12 cellular contexts compared by ENCODE assay signal in genomic region chr6:83474309-83474708, GRCh38. TPM values are rescaled to one million over a fixed set of nuclear protein-coding genes. Genes with fewer than 3 reads are reported as not detected.
DNase-seq lines count a peak whose midpoint lies in the region; ATAC-seq and TF ChIP-seq lines count a peak whose summit lies in the region.
"Had no signal": no experiment of that assay in that cellular context is flagged by ENCODE, and none has a peak within 500 bp of the region (broad histone marks: within the 10 kb centered on the region; RNA-seq: fewer than 3 reads in every experiment).

No MANE protein-coding gene starts in this region.

- no peak for TF ChIP-seq POLR2A in sigmoid colon (IDR thresholded peaks at IDR 0.05)

- intact Hi-C loops in sigmoid colon (cut with DNase I): no loop called here

- no peaks in the 10 kb centered on the region for H3F3A ChIP-seq in GM23248 (ENCODE audit: insufficient read depth)

- H3K27ac Mint-ChIP-seq in activated naive CD4-positive, alpha-beta T cell treated with anti-CD3 and anti-CD28 coated beads, Interleukin-2, amount 10 ng/mL, durations not matched to agents 7 days and 5 days: no peak overlapping the region
- H3K27ac Mint-ChIP-seq: CD8-positive, alpha-beta memory T cell had no signal

- peak; percentile 9 for DNase-seq in ELF-1 (ENCODE audit: low read depth, low spot score)
- peak; percentile 39 for DNase-seq in NCI-H2029 treated with DMSO at 0.1 percent for 48 hours (lab: John Stamatoyannopoulos, UW)
- peak; percentile 11 for DNase-seq in fibroblast of gingiva (ENCODE audit: low read depth)
- DNase-seq in midbrain (lab: John Stamatoyannopoulos, UW): peak; percentile 19
- DNase-seq in activated naive CD4-positive, alpha-beta T cell treated with anti-CD3 and anti-CD28 coated beads, Interleukin-2, amount 10 ng/mL, durations not matched to agents 7 days and 5 days: no peak
- no peak for DNase-seq in GM23248
- DNase-seq in sigmoid colon: no peak
- DNase-seq: activated CD8-positive, alpha-beta memory T cell treated with anti-CD3 and anti-CD28 coated beads, Interleukin-2, amount 50 U/mL, for 48 hours; CD8-positive, alpha-beta memory T cell; effector memory CD4-positive, alpha-beta T cell had no signal

- no peaks in the 10 kb centered on the region for H3K79me2 ChIP-seq in GM23248 (ENCODE audit: insufficient read depth)

- H4K20me1 ChIP-seq in GM23248 (ENCODE audit: insufficient read depth): no peaks in the 10 kb centered on the region

- H3K36me3 Mint-ChIP-seq in activated naive CD4-positive, alpha-beta T cell treated with anti-CD3 and anti-CD28 coated beads, Interleukin-2, amount 10 ng/mL, durations not matched to agents 7 days and 5 days: no peaks in the 10 kb centered on the region
- H3K36me3 Mint-ChIP-seq: CD8-positive, alpha-beta memory T cell had no signal

- H3K4me2 ChIP-seq in GM23248 (ENCODE audit: unreplicated experiment): no peak overlapping the region

- 46 to 56% methylated on average over 4 of the region's 4 CpGs for WGBS in GM23248 (ENCODE audit: low coverage in 1 of 2, low lambda C conversion rate in 2 of 2, missing lambda C conversion rate in 2 of 2), 2 experiments
- WGBS in sigmoid colon, 2 donors: 14 to 55% methylated on average over 4 of the region's 4 CpGs

- H3K4me3 ChIP-seq in GM23248 (no peak overlapping the region), sigmoid colon (no peak overlapping the region)
- H3K4me3 ChIP-seq: suprapubic skin had no signal

- in situ Hi-C loops in GM23248 (cut with MboI): no loop called here

- no peak overlapping the region for H3K9ac ChIP-seq in GM23248

- H3K36me3 ChIP-seq in GM23248 (ENCODE audit: low read depth) (no peaks in the 10 kb centered on the region), sigmoid colon (no peaks in the 10 kb centered on the region)
- H3K36me3 ChIP-seq: suprapubic skin had no signal

- H2AFZ ChIP-seq in GM23248: no peak overlapping the region

- no peak overlapping the region for H3K27ac ChIP-seq in GM23248
- H3K27ac ChIP-seq in sigmoid colon: no peak overlapping the region
- H3K27ac ChIP-seq: suprapubic skin had no signal

- H3K27me3 ChIP-seq in GM23248 (replicated peaks; ENCODE audit: insufficient read depth) (no peaks in the 10 kb centered on the region; the same call in 1 of the 2 replicates), sigmoid colon (no peaks in the 10 kb centered on the region)
- H3K27me3 ChIP-seq: suprapubic skin had no signal

- no peak overlapping the region for H3K4me3 Mint-ChIP-seq in activated naive CD4-positive, alpha-beta T cell treated with anti-CD3 and anti-CD28 coated beads, Interleukin-2, amount 10 ng/mL, durations not matched to agents 7 days and 5 days
- H3K4me3 Mint-ChIP-seq: CD8-positive, alpha-beta memory T cell had no signal

- H3K4me1 Mint-ChIP-seq in activated naive CD4-positive, alpha-beta T cell treated with anti-CD3 and anti-CD28 coated beads, Interleukin-2, amount 10 ng/mL, durations not matched to agents 7 days and 5 days: no peaks in the 10 kb centered on the region
- H3K4me1 Mint-ChIP-seq: CD8-positive, alpha-beta memory T cell had no signal

- no peaks in the 10 kb centered on the region for H3K9me2 ChIP-seq in GM23248 (ENCODE audit: insufficient read depth)

- H3K9me3 ChIP-seq in GM23248 (ENCODE audit: low read depth) (no peaks in the 10 kb centered on the region), sigmoid colon (no peaks in the 10 kb centered on the region)
- H3K9me3 ChIP-seq: suprapubic skin had no signal

- no peaks in the 10 kb centered on the region for H3K27me3 Mint-ChIP-seq in activated naive CD4-positive, alpha-beta T cell treated with anti-CD3 and anti-CD28 coated beads, Interleukin-2, amount 10 ng/mL, durations not matched to agents 7 days and 5 days
- H3K27me3 Mint-ChIP-seq: CD8-positive, alpha-beta memory T cell had no signal

- no peak for TF ChIP-seq CTCF in sigmoid colon (IDR thresholded peaks at IDR 0.05)

- no peaks in the 10 kb centered on the region for H3K9me3 Mint-ChIP-seq in activated naive CD4-positive, alpha-beta T cell treated with anti-CD3 and anti-CD28 coated beads, Interleukin-2, amount 10 ng/mL, durations not matched to agents 7 days and 5 days

- no peaks in the 10 kb centered on the region for H3K4me1 ChIP-seq in GM23248 (ENCODE audit: insufficient read depth)
- H3K4me1 ChIP-seq in sigmoid colon: no peaks in the 10 kb centered on the region
- H3K4me1 ChIP-seq: suprapubic skin had no signal

- CTCF ChIA-PET in activated naive CD4-positive, alpha-beta T cell treated with anti-CD3 and anti-CD28 coated beads, Interleukin-2, amount 10 ng/mL, durations not matched to agents 7 days and 5 days (lab: Charles Lee): no interaction called here

- ATAC-seq in GM18498 (IDR thresholded peaks at IDR 0.05; ENCODE audit: unreplicated experiment): no peak

- TF ChIP-seq EP300 in sigmoid colon (IDR thresholded peaks at IDR 0.05): no peak

RNA-seq across cellular contexts. Expression of gene PRSS35, which starts 38.0 kb away (rescaled TPM):
- total RNA-seq in GM23248 (2014; rRNA removed; shearing (Covaris generic)): not detected in 2 replicates
- polyA plus RNA-seq in GM23248 (2016; fragmentation: Nextera tagmentation; extraction: Ambion mirVana) (not detected in 2 replicates), sigmoid colon (under 1 TPM in 1 of 3 donors, not detected in 2; 0.09 TPM)
- under 1 TPM in 2 of 4 donors, not detected in 2; 0.36 to 0.55 TPM for total RNA-seq in sigmoid colon
- total RNA-seq: CD8-positive, alpha-beta memory T cell had no signal

RNA-seq across cellular contexts. Expression of gene ME1, which starts 43.5 kb away (rescaled TPM):
- 1.5 and 4.0 TPM in 2 replicates for total RNA-seq in GM23248 (2014; rRNA removed; shearing (Covaris generic))
- 10.0 and 11.6 TPM in 2 replicates for polyA plus RNA-seq in GM23248 (2016; fragmentation: Nextera tagmentation; extraction: Ambion mirVana)
- total RNA-seq in sigmoid colon: 10 to 100 TPM; 11.3 to 18.5 (median 16.3) TPM
- polyA plus RNA-seq in sigmoid colon: 1 to 10 TPM; 4.2 to 7.9 (median 7.2) TPM

Comparison
In these comparisons a context has a peak if more than half of its experiments do, and no peak if none do; other contexts are left out.
1. DNase-seq: peak in ELF-1 (single experiment), NCI-H2029 treated with DMSO at 0.1 percent for 48 hours (single experiment), fibroblast of gingiva (single experiment) and midbrain (single experiment); none in activated naive CD4-positive, alpha-beta T cell treated with anti-CD3 and anti-CD28 coated beads, Interleukin-2, amount 10 ng/mL, durations not matched to agents 7 days and 5 days (single experiment), GM23248 (single experiment) and sigmoid colon (single experiment).